In genomic region chr11:124953753-124954624, GRCh38 we compare ENCODE assay signal across 1 cellular context.
A peak's percentile ranks its signal among the peaks of the same experiment; 100 is the strongest.
TF ChIP-seq lines count a peak whose summit lies in the region.

TSS of gene CCDC15 (plus strand) at chr11:124954202. CDS start at chr11:124954733, 531 bp downstream.

TF ChIP-seq in H1, 55 proteins besides CTCF, POLR2A, EP300 and RAD21 (continued from another document):
- TF ChIP-seq E2F6 (IDR thresholded peaks at IDR 0.05): peak; percentile 73; the same call in 1 of the 2 replicates
- peak; percentile 23; the same call in 1 of the 2 replicates for TF ChIP-seq SP4 (IDR thresholded peaks at IDR 0.05; ENCODE audit: low read length)
- peak; percentile 83 for TF ChIP-seq TBP (IDR thresholded peaks at IDR 0.05; ENCODE audit: low read depth, low read length)
- no peak for TF ChIP-seq GTF2F1 (IDR thresholded peaks at IDR 0.05; ENCODE audit: borderline replicate concordance, low read depth, low read length)
- TF ChIP-seq RBBP5 (IDR thresholded peaks at IDR 0.05; ENCODE audit: borderline replicate concordance, low read depth, low read length): peak; percentile 48; the same call in 1 of the 2 replicates
- peak; percentile 93 for TF ChIP-seq POLR2AphosphoS5 (IDR thresholded peaks at IDR 0.05; ENCODE audit: low read depth, low read length)
- no peak for TF ChIP-seq CBX5 (IDR thresholded peaks at IDR 0.05; ENCODE audit: low read depth, low read length)
- TF ChIP-seq SP1 (IDR thresholded peaks at IDR 0.05; ENCODE audit: low read depth, low read length): peak; percentile 51; the same call in 1 of the 2 replicates
- peak; percentile 89 for TF ChIP-seq PHF8 (conservative IDR thresholded peaks at IDR 0.05; ENCODE audit: low read depth, low read length)
- TF ChIP-seq EGR1 (IDR thresholded peaks at IDR 0.05; ENCODE audit: borderline replicate concordance, low read depth, low read length): peak; percentile 46; the same call in 1 of the 2 replicates
- TF ChIP-seq KDM4A (IDR thresholded peaks at IDR 0.05; ENCODE audit: low read depth, low read length, severe bottlenecking): peak; percentile 43
- peak; percentile 41 for TF ChIP-seq TAF7 (optimal IDR thresholded peaks at IDR 0.05; ENCODE audit: borderline replicate concordance, low read depth, low read length)
- peak; percentile 86; the same call in 1 of the 2 replicates for TF ChIP-seq GABPA (IDR thresholded peaks at IDR 0.05; ENCODE audit: borderline replicate concordance, insufficient read depth, low read length)
- TF ChIP-seq SIN3A (conservative IDR thresholded peaks at IDR 0.05 in 1 of 2, IDR thresholded peaks at IDR 0.05 in 1 of 2; ENCODE audit: low read depth in 1 of 2, low read length in 2 of 2): peak; percentile 75 to 94; a peak in 3 of 4 replicates
- TF ChIP-seq ATF3 (IDR thresholded peaks at IDR 0.05; ENCODE audit: insufficient read depth, low read depth, low read length): no peak
- TF ChIP-seq CHD7 (IDR thresholded peaks at IDR 0.05; ENCODE audit: insufficient replicate concordance, low read length): peak; percentile 97
- peak; percentile 89 for TF ChIP-seq MAX (IDR thresholded peaks at IDR 0.05)
- TF ChIP-seq CEBPB (IDR thresholded peaks at IDR 0.05; ENCODE audit: low read depth, low read length): no peak
